11 cellular contexts compared by ENCODE assay signal in the genomic region with DNA sequence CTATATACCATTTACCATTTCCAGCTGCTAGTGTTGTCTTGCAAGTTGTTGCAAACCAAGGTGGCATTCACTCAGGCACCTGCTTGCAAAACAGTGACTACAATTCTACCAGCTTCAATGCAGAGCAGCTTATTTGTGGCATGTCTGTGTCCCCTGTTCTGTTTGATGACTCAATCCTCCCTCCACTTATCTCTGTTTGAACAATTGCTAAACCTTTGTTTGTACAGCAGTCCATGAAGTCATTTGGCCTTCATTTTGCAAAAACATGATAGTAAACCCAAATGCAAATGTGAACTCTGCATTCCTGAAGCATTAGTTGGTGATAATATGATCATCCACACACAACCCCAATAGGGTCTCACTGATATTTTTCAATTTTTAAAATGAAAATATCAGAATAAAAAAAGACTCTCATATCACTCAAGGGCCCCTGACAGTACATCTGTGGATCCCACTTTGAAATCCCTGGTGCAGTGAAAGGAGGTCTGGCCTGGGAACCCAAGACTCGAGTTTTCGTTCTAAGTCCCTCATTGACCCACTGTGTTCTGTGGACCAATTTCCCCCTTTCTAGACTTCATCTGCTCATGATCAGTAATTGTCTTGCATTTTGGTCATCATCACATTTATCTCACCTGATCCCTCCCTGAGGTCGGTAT.
DNase-seq lines count a peak whose midpoint lies in the region; ATAC-seq, FAIRE-seq and TF ChIP-seq lines count a peak whose summit lies in the region.
"Had no signal": no experiment of that assay in that cellular context is flagged by ENCODE, and none has a peak within 500 bp of the region (broad histone marks: within the 10 kb centered on the region; RNA-seq: fewer than 3 reads in every experiment).

No MANE protein-coding gene starts in this region.

- TF ChIP-seq RAD21 in A549 (conservative IDR thresholded peaks at IDR 0.05 in 1 of 2, IDR thresholded peaks at IDR 0.05 in 1 of 2) = peak; percentile 9 to 66; a peak in 4 of 5 replicates

- CTCF ChIA-PET in A549 (lab: Yijun Ruan, JAX) = interaction anchor here (1.7 to 2.0 kb wide), 2 partner anchors 62 to 412 kb away, joined by 7 to 9 read pairs; no protein-coding TSS in a partner anchor
- CTCF ChIA-PET in HEK293 (lab: Yijun Ruan, JAX) = interaction anchor here (0.6 kb wide), 3 partner anchors 48 to 482 kb away, joined by 3 read pairs; no protein-coding TSS in a partner anchor

- TF ChIP-seq CTCF in A549 (IDR thresholded peaks at IDR 0.05) (no peak), HEK293 (tag by site-specific recombination; IDR thresholded peaks at IDR 0.05) (no peak)

- H3K9me3 ChIP-seq in A549 = no peaks in the 10 kb centered on the region
- H3K9me3 ChIP-seq in HEK293 (ENCODE audit: control insufficient read depth, insufficient read depth, low read depth, low read length) = no peaks in the 10 kb centered on the region

- WGBS in A549 (ENCODE audit: missing lambda C conversion rate) = 54% methylated on average over 3 of the region's 3 CpGs

- peak overlapping the region; percentile 85 to 87 for H3K27ac ChIP-seq in A549
- no peak overlapping the region for H3K27ac ChIP-seq in HEK293 (ENCODE audit: extremely low read depth, low read depth, low read length)
- H3K27ac ChIP-seq: HL-60 had no signal

- peak; percentile 97; a peak in 4 of 5 replicates for TF ChIP-seq EP300 in A549 (IDR thresholded peaks at IDR 0.05)

- peak; percentile 89 for ATAC-seq in A549
- ATAC-seq: T-cell had no signal

- H3K4me3 ChIP-seq in A549 (peak overlapping the region; percentile 14; the same call in 1 of the 3 replicates), HEK293 (ENCODE audit: low read depth, low read length) (no peak overlapping the region)

- TF ChIP-seq POLR2A in A549 (IDR thresholded peaks at IDR 0.05; ENCODE audit: low read length) = no peak

- H3K4me1 ChIP-seq in A549 = peaks cover 36% of the 10 kb centered on the region
- peaks cover 15% of the 10 kb centered on the region for H3K4me1 ChIP-seq in HEK293 (ENCODE audit: control insufficient read depth, insufficient read depth, low read length)

- peak overlapping the region; percentile 86 for H3K4me2 ChIP-seq in A549

- POLR2A ChIA-PET in A549 (lab: Yijun Ruan, JAX) = interaction anchor here (0.6 to 2.0 kb wide), 4 partner anchors 61 to 609 kb away, joined by 3 to 8 read pairs (median 3); no protein-coding TSS in a partner anchor
- POLR2A ChIA-PET in HEK293 (lab: Yijun Ruan, JAX) = interaction anchor here (0.7 to 1.3 kb wide), 2 partner anchors 82 to 199 kb away, joined by 3 read pairs; no protein-coding TSS in a partner anchor

- no peaks in the 10 kb centered on the region for H3K36me3 ChIP-seq in HEK293 (ENCODE audit: control insufficient read depth in 2 of 2, insufficient read depth in 1 of 2, low read length in 2 of 2)

- peak; percentile 96 for FAIRE-seq in A549 (lab: Jason Lieb, UNC)

- DNase-seq in A549 (ENCODE audit: low read depth in 1 of 2, low spot score in 1 of 2) (peak; percentile 92 to 94), NCI-H69 (lab: John Stamatoyannopoulos, UW) (peak; percentile 78), fibroblast of peridontal ligament (ENCODE audit: extremely low read depth) (peak; percentile 63), C1 segment of cervical spinal cord (lab: John Stamatoyannopoulos, UW) (no peak), GDM1 (lab: John Stamatoyannopoulos, UW) (no peak), NCI-H128 (lab: John Stamatoyannopoulos, UW; ENCODE audit: unreplicated experiment) (no peak), cerebellar nuclear complex (lab: John Stamatoyannopoulos, UW) (no peak)
- DNase-seq: activated naive CD8-positive, alpha-beta T cell treated with anti-CD3 and anti-CD28 coated beads, Interleukin-2, amount 10 ng/mL, durations not matched to agents 7 days and 5 days; T-cell had no signal

TF ChIP-seq in A549, 52 proteins besides CTCF, POLR2A, EP300 and RAD21 (continues in another document):
- TF ChIP-seq CEBPB (IDR thresholded peaks at IDR 0.05) (peak; percentile 98 to 99), NPAS2 (CRISPR knock-in tag; IDR thresholded peaks at IDR 0.05; ENCODE audit: borderline replicate concordance) (no peak), KDM5A (IDR thresholded peaks at IDR 0.05) (no peak), CBX2 (IDR thresholded peaks at IDR 0.05; ENCODE audit: borderline replicate concordance, low read depth) (no peak), SMC3 (IDR thresholded peaks at IDR 0.05) (peak; percentile 60; the same call in 2 of the 3 replicates), JUN (IDR thresholded peaks at IDR 0.05) (peak; percentile 99), ZC3H11A (IDR thresholded peaks at IDR 0.05) (no peak), CBX8 (IDR thresholded peaks at IDR 0.05) (no peak), TFCP2L1 (CRISPR knock-in tag; IDR thresholded peaks at IDR 0.05) (no peak), FOSL2 (IDR thresholded peaks at IDR 0.05) (peak; percentile 99), FOSL2 (CRISPR knock-in tag; IDR thresholded peaks at IDR 0.05) (peak; percentile 98), FOXS1 (CRISPR knock-in tag; IDR thresholded peaks at IDR 0.05) (peak; percentile 61; the same call in 1 of the 2 replicates), RFX5 (IDR thresholded peaks at IDR 0.05) (no peak)
- TF ChIP-seq, protein P1, sequence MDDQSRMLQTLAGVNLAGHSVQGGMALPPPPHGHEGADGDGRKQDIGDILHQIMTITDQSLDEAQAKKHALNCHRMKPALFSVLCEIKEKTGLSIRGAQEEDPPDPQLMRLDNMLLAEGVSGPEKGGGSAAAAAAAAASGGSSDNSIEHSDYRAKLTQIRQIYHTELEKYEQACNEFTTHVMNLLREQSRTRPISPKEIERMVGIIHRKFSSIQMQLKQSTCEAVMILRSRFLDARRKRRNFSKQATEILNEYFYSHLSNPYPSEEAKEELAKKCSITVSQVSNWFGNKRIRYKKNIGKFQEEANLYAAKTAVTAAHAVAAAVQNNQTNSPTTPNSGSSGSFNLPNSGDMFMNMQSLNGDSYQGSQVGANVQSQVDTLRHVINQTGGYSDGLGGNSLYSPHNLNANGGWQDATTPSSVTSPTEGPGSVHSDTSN (IDR thresholded peaks at IDR 0.05) = peak; percentile 89
- TF ChIP-seq, protein P2, sequence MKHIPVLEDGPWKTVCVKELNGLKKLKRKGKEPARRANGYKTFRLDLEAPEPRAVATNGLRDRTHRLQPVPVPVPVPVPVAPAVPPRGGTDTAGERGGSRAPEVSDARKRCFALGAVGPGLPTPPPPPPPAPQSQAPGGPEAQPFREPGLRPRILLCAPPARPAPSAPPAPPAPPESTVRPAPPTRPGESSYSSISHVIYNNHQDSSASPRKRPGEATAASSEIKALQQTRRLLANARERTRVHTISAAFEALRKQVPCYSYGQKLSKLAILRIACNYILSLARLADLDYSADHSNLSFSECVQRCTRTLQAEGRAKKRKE (CRISPR knock-in tag; IDR thresholded peaks at IDR 0.05; ENCODE audit: low read depth) = 0 out of 2 replicates have a peak, but pooled peaks have one; percentile 25
- TF ChIP-seq, protein P3, sequence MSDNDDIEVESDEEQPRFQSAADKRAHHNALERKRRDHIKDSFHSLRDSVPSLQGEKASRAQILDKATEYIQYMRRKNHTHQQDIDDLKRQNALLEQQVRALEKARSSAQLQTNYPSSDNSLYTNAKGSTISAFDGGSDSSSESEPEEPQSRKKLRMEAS (IDR thresholded peaks at IDR 0.05) = peak; percentile 88

TF ChIP-seq in HEK293, 187 proteins besides CTCF, POLR2A, EP300 and RAD21 (continues in another document):
- TF ChIP-seq OVOL3 (tag by site-specific recombination; IDR thresholded peaks at IDR 0.05) (no peak), HOXA7 (CRISPR knock-in tag; IDR thresholded peaks at IDR 0.05; ENCODE audit: borderline replicate concordance) (no peak), ZNF660 (tag by site-specific recombination; IDR thresholded peaks at IDR 0.05) (peak; percentile 88), ZBTB20 (tag by site-specific recombination; IDR thresholded peaks at IDR 0.05) (no peak), ZNF768 (tag by site-specific recombination; IDR thresholded peaks at IDR 0.05) (0 out of 2 replicates have a peak, but pooled peaks have one; percentile 8)
- TF ChIP-seq, protein P4, sequence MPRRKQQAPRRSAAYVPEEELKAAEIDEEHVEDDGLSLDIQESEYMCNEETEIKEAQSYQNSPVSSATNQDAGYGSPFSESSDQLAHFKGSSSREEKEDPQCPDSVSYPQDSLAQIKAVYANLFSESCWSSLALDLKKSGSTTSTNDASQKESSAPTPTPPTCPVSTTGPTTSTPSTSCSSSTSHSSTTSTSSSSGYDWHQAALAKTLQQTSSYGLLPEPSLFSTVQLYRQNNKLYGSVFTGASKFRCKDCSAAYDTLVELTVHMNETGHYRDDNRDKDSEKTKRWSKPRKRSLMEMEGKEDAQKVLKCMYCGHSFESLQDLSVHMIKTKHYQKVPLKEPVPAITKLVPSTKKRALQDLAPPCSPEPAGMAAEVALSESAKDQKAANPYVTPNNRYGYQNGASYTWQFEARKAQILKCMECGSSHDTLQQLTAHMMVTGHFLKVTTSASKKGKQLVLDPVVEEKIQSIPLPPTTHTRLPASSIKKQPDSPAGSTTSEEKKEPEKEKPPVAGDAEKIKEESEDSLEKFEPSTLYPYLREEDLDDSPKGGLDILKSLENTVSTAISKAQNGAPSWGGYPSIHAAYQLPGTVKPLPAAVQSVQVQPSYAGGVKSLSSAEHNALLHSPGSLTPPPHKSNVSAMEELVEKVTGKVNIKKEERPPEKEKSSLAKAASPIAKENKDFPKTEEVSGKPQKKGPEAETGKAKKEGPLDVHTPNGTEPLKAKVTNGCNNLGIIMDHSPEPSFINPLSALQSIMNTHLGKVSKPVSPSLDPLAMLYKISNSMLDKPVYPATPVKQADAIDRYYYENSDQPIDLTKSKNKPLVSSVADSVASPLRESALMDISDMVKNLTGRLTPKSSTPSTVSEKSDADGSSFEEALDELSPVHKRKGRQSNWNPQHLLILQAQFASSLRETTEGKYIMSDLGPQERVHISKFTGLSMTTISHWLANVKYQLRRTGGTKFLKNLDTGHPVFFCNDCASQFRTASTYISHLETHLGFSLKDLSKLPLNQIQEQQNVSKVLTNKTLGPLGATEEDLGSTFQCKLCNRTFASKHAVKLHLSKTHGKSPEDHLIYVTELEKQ (tag by site-specific recombination; IDR thresholded peaks at IDR 0.05; ENCODE audit: borderline replicate concordance) = peak; percentile 92; the same call in 1 of the 2 replicates
- TF ChIP-seq, protein P5, sequence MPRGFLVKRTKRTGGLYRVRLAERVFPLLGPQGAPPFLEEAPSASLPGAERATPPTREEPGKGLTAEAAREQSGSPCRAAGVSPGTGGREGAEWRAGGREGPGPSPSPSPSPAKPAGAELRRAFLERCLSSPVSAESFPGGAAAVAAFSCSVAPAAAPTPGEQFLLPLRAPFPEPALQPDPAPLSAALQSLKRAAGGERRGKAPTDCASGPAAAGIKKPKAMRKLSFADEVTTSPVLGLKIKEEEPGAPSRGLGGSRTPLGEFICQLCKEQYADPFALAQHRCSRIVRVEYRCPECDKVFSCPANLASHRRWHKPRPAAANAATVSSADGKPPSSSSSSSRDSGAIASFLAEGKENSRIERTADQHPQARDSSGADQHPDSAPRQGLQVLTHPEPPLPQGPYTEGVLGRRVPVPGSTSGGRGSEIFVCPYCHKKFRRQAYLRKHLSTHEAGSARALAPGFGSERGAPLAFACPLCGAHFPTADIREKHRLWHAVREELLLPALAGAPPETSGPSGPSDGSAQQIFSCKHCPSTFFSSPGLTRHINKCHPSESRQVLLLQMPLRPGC (tag by site-specific recombination; IDR thresholded peaks at IDR 0.05) = peak; percentile 96

Comparison
In these comparisons a context has a peak if more than half of its experiments do, and no peak if none do; other contexts are left out.
1. DNase-seq: peak in A549 (2 of 2), NCI-H69 (single experiment) and fibroblast of peridontal ligament (single experiment); none in C1 segment of cervical spinal cord (0 of 14), GDM1 (single experiment), NCI-H128 (single experiment) and cerebellar nuclear complex (0 of 2).